Comparison of ENCODE assay signal across 11 cellular contexts in the genomic region with DNA sequence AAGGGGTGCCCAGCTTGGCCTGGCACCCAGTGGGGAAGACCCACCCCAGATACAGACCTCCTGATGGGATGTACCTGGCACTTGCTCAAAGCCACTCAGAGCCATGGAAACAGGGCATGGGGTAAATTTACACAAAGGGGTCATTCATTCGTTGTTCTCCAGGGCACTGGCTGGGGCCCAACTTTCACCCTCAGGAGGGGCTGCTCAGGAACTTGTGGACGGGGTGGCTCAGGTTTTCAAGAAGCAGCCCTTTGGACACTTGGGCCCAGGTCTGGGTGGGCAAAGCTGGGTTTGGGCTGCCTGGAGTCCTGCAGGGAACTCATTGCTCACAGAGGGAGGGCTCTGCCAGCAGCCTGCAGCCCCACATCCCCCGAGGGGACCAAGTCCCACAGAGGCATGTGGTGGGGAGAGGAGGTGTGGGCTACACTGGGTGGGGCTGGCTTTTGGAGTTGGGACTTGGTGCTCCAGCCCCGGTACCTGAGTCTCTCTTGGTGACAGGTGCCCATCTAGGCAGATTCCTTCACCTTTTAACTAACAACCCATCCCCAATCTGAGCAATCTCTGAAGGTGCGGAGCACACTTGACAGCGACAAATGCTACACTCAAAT.
A peak's percentile ranks its signal among the peaks of the same experiment; 100 is the strongest.
DNase-seq lines count a peak whose midpoint lies in the region; ATAC-seq and TF ChIP-seq lines count a peak whose summit lies in the region.
"Had no signal": no experiment of that assay in that cellular context is flagged by ENCODE, and none has a peak within 500 bp of the region (broad histone marks: within the 10 kb centered on the region; RNA-seq: fewer than 3 reads in every experiment).

No MANE protein-coding gene starts in this region.

- TF ChIP-seq POLR2A in HCT116 (IDR thresholded peaks at IDR 0.05; ENCODE audit: borderline replicate concordance, extremely low read depth, insufficient read depth, insufficient read length): no peak

- POLR2A ChIA-PET in HCT116 (lab: Charles Lee): interaction anchor here (0.7 kb wide), 1 partner anchor 42 kb away, joined by 3 read pairs; no protein-coding TSS in a partner anchor
- POLR2A ChIA-PET in HEK293T (lab: Yijun Ruan, JAX): no interaction called here

- CTCF ChIA-PET in HCT116 (lab: Charles Lee) (interaction anchor here (1.0 to 1.3 kb wide), 2 partner anchors 39 to 451 kb away, joined by 3 read pairs; no protein-coding TSS in a partner anchor), HEK293T (lab: Yijun Ruan, JAX) (interaction anchor here (0.7 to 1.0 kb wide), 2 partner anchors 14 to 71 kb away, joined by 3 read pairs; no protein-coding TSS in a partner anchor)

- H3K9ac ChIP-seq in HCT116 (ENCODE audit: low read length): no peak overlapping the region

- H3K4me3 ChIP-seq in ACC112 (ENCODE audit: low read depth, low read length) (peak overlapping the region; percentile 73), HCT116 (replicated peaks in 1 of 2; ENCODE audit: low read depth in 1 of 2, low read length in 2 of 2) (no peak overlapping the region; a peak in 1 of 4 replicates), ectodermal cell (ENCODE audit: insufficient read depth, low read depth, low read length) (peak overlapping the region; percentile 15), neuron (ENCODE audit: low read length) (peak overlapping the region; percentile 55), HAP-1 (no peak overlapping the region)
- H3K4me3 ChIP-seq: lung had no signal

- H3K4me2 ChIP-seq in HCT116 (ENCODE audit: low read length): peak overlapping the region; percentile 78

- no peak overlapping the region for H3K27ac ChIP-seq in ACC112 (ENCODE audit: low read depth, low read length)
- no peak overlapping the region for H3K27ac ChIP-seq in HCT116 (ENCODE audit: low read depth, low read length)
- no peak overlapping the region for H3K27ac ChIP-seq in ectodermal cell (ENCODE audit: insufficient read depth, low read depth, low read length, poor library complexity, severe bottlenecking)

- H3K79me2 ChIP-seq in ACC112 (ENCODE audit: control insufficient read depth, insufficient read depth, low read length, unreplicated experiment): no peaks in the 10 kb centered on the region
- no peaks in the 10 kb centered on the region for H3K79me2 ChIP-seq in HCT116 (ENCODE audit: insufficient read depth, low read length)

- ATAC-seq in HCT116: no peak

- H3K4me1 ChIP-seq in ACC112 (ENCODE audit: control insufficient read depth, insufficient read depth, low read length, unreplicated experiment): peaks cover 4% of the 10 kb centered on the region
- H3K4me1 ChIP-seq in HCT116 (ENCODE audit: control insufficient read depth in 1 of 2, insufficient read depth in 2 of 2, low read length in 2 of 2): peaks cover 11 to 14% of the 10 kb centered on the region in 2 experiments; a peak in 3 of 4 replicates
- H3K4me1 ChIP-seq in ectodermal cell (ENCODE audit: control insufficient read depth, insufficient read depth, low read length): peaks cover 7% of the 10 kb centered on the region
- H3K4me1 ChIP-seq in neuron (ENCODE audit: insufficient read depth, low read length): peaks cover 18% of the 10 kb centered on the region
- no peaks in the 10 kb centered on the region for H3K4me1 ChIP-seq in HAP-1

- RAD21 ChIA-PET in HCT116 (lab: Charles Lee; ENCODE audit: low non-redundant PET in 1 of 2, low total read pairs in 2 of 2, uncharacterized antibody in 2 of 2, unreplicated experiment in 2 of 2): no interaction called here

- no peaks in the 10 kb centered on the region for H4K20me1 ChIP-seq in HCT116 (ENCODE audit: insufficient read depth)

- intact Hi-C loops in HCT116 (cut with micrococcal nuclease): no loop called here

- in situ Hi-C loops in HAP-1 (cut with MboI; ENCODE audit: low sequenced_read_pairs): no loop called here

- no peak for TF ChIP-seq CTCF in HCT116 (IDR thresholded peaks at IDR 0.05 in 2 of 3, conservative IDR thresholded peaks at IDR 0.05 in 1 of 3; ENCODE audit: borderline replicate concordance in 1 of 3, insufficient read depth in 1 of 3, low read depth in 2 of 3, low read length in 2 of 3)

- H3K9me3 ChIP-seq in HCT116 (ENCODE audit: control insufficient read depth in 1 of 2, insufficient read depth in 1 of 2, low read depth in 1 of 2, low read length in 2 of 2) (no peaks in the 10 kb centered on the region), ectodermal cell (ENCODE audit: control insufficient read depth, low read length) (peaks cover 4% of the 10 kb centered on the region), neuron (ENCODE audit: low read length) (peaks cover 3% of the 10 kb centered on the region), HAP-1 (no peaks in the 10 kb centered on the region; the same call in 1 of the 2 replicates)

- TF ChIP-seq RAD21 in HCT116 (IDR thresholded peaks at IDR 0.05; ENCODE audit: low read depth): no peak

- H3K9me2 ChIP-seq in HCT116 (ENCODE audit: insufficient read depth): no peaks in the 10 kb centered on the region

- BruUV-seq in HCT116 (replicated peaks; lab: Mats Ljungman, UMichigan): no TSS peak

- WGBS in ectodermal cell, 2 experiments: 14 to 17% methylated on average over 6 of the region's 6 CpGs

- H3K27me3 ChIP-seq in ACC112 (ENCODE audit: insufficient read depth, low read length) (peaks cover 33% of the 10 kb centered on the region), HCT116 (ENCODE audit: insufficient read depth, low read length) (peaks cover 14% of the 10 kb centered on the region), ectodermal cell (ENCODE audit: control insufficient read depth, insufficient read depth, low read length, poor library complexity, severe bottlenecking) (peaks cover 67% of the 10 kb centered on the region), neuron (ENCODE audit: insufficient read depth, low read length) (no peaks in the 10 kb centered on the region), HAP-1 (ENCODE audit: low read depth) (no peaks in the 10 kb centered on the region)

- H2AFZ ChIP-seq in ACC112 (ENCODE audit: low read length, unreplicated experiment) (no peak overlapping the region), HCT116 (ENCODE audit: low read depth, low read length, poor library complexity, severe bottlenecking) (peak overlapping the region; percentile 61), neuron (ENCODE audit: low read depth, low read length) (peak overlapping the region; percentile 89)

- H3K36me3 ChIP-seq in ACC112 (ENCODE audit: insufficient read depth, low read length) (no peaks in the 10 kb centered on the region), HCT116 (ENCODE audit: control insufficient read depth in 1 of 2, insufficient read depth in 2 of 2, low read length in 2 of 2) (no peaks in the 10 kb centered on the region), ectodermal cell (ENCODE audit: control insufficient read depth, insufficient read depth, low read length) (no peaks in the 10 kb centered on the region), neuron (ENCODE audit: insufficient read depth, low read length) (no peaks in the 10 kb centered on the region), HAP-1 (replicated peaks) (no peaks in the 10 kb centered on the region)

- no peak for DNase-seq in HCT116 (ENCODE audit: low read depth, low spot score)
- DNase-seq in HAP-1 (ENCODE audit: low spot score in 2 of 2): no peak
- no peak for DNase-seq in HEK293T (ENCODE audit: extremely low spot score)
- DNase-seq in GM19240 (ENCODE audit: insufficient read length, low spot score): no peak
- DNase-seq in stimulated activated naive CD4-positive, alpha-beta T cell (lab: John Stamatoyannopoulos, UW): no peak
- DNase-seq: activated CD4-positive, CD25-positive, alpha-beta regulatory T cell; NCI-H187 treated with DMSO at 0.1 percent for 48 hours had no signal

TF ChIP-seq in HCT116, 20 proteins besides CTCF, POLR2A, EP300 and RAD21 (continues in another document):
- TF ChIP-seq POLR2AphosphoS5 (IDR thresholded peaks at IDR 0.05; ENCODE audit: low read depth, low read length) (no peak), CBX3 (IDR thresholded peaks at IDR 0.05; ENCODE audit: low read depth) (no peak), FOSL1 (IDR thresholded peaks at IDR 0.05; ENCODE audit: low read depth) (no peak), ELF1 (IDR thresholded peaks at IDR 0.05; ENCODE audit: borderline replicate concordance, low read depth) (no peak), TCF7L2 (IDR thresholded peaks at IDR 0.05; ENCODE audit: borderline replicate concordance, extremely low read depth, insufficient read depth, insufficient read length) (no peak), EZH2 (IDR thresholded peaks at IDR 0.05) (no peak), ZNF274 (IDR thresholded peaks at IDR 0.05; ENCODE audit: low read depth, low read length) (no peak)

TF ChIP-seq in HEK293T, 16 proteins besides CTCF, POLR2A, EP300 and RAD21:
- TF ChIP-seq NFRKB (IDR thresholded peaks at IDR 0.05) (no peak), SP1 (IDR thresholded peaks at IDR 0.05) (no peak), CTBP1 (IDR thresholded peaks at IDR 0.05; ENCODE audit: borderline replicate concordance) (no peak)

Comparison
In these comparisons a context has a peak if more than half of its experiments do, and no peak if none do; other contexts are left out.
1. H3K4me3 ChIP-seq: peak in ACC112 (single experiment), ectodermal cell (single experiment) and neuron (single experiment); none in HCT116 (0 of 2) and HAP-1 (single experiment).